Comparison of ENCODE assay signal across 8 cellular contexts in genomic region chr17:68512247-68512966, GRCh38. TPM values are rescaled to one million over a fixed set of nuclear protein-coding genes. Genes with fewer than 3 reads are reported as not detected.
DNase-seq lines count a peak whose midpoint lies in the region; ATAC-seq and TF ChIP-seq lines count a peak whose summit lies in the region.

Gene PRKAR1A (plus strand): TSS chr17:68512430. CDS start chr17:68515400, 2,970 bp downstream.

- no peaks in the 10 kb centered on the region for H3K9me3 Mint-ChIP-seq in neural crest cell

- H3K27me3 Mint-ChIP-seq in neural crest cell (ENCODE audit: low read depth), result no peaks in the 10 kb centered on the region

- intact Hi-C loops in stomach (cut with DNase I; ENCODE audit: low total_unique reads), result no loop called here

- H3K27ac ChIP-seq in SJSA1 (peak within 1 kb of the TSS; percentile 100), foreskin keratinocyte (peak within 1 kb of the TSS; percentile 91), stomach (peak within 1 kb of the TSS; percentile 99 to 100 (median 100))

- peak; percentile 91 for ATAC-seq in foreskin keratinocyte

- TF ChIP-seq CTCF in HFF-Myc (IDR thresholded peaks at IDR 0.05; ENCODE audit: low read depth, low read length, missing control alignments), result no peak
- peak; percentile 1 for TF ChIP-seq CTCF in foreskin keratinocyte (conservative IDR thresholded peaks at IDR 0.05)
- peak; percentile 15 for TF ChIP-seq CTCF in neural crest cell (conservative IDR thresholded peaks at IDR 0.05)
- no peak for TF ChIP-seq CTCF in stomach (IDR thresholded peaks at IDR 0.05)

- DNase-seq in GM04503 (ENCODE audit: low read depth), result peak; percentile 61
- DNase-seq in HFF-Myc (ENCODE audit: extremely low read depth, low read depth), result peak; percentile 90
- DNase-seq in MV-4-11 (lab: John Stamatoyannopoulos, UW), result peak; percentile 88
- peak; percentile 95 to 99 for DNase-seq in SJSA1 (ENCODE audit: low read depth in 1 of 2, low spot score in 2 of 2)
- DNase-seq in activated naive CD4-positive, alpha-beta T cell (lab: John Stamatoyannopoulos, UW), result peak; percentile 66 to 87 (median 79)
- peak; percentile 83 to 92 for DNase-seq in foreskin keratinocyte
- DNase-seq in neural crest cell (ENCODE audit: low read depth, low spot score), result peak; percentile 84
- peak; percentile 95 for DNase-seq in stomach

- H3K4me1 Mint-ChIP-seq in neural crest cell, result peaks cover 56% of the 10 kb centered on the region

- H3K9me3 ChIP-seq in SJSA1 (replicated peaks) (no peaks in the 10 kb centered on the region), stomach (no peaks in the 10 kb centered on the region)

- TF ChIP-seq POLR2A in stomach (IDR thresholded peaks at IDR 0.05), result peak in 2 of 4 donors; percentile 65 to 83

- H3K36me3 Mint-ChIP-seq in neural crest cell (ENCODE audit: low read depth), result peaks cover 10% of the 10 kb centered on the region

- no peaks in the 10 kb centered on the region for H3K27me3 ChIP-seq in SJSA1 (replicated peaks)
- H3K27me3 ChIP-seq in foreskin keratinocyte, result no peaks in the 10 kb centered on the region
- no peaks in the 10 kb centered on the region for H3K27me3 ChIP-seq in stomach

- peak within 1 kb of the TSS; percentile 99 for H3K4me3 Mint-ChIP-seq in neural crest cell

- H3K36me3 ChIP-seq in SJSA1, result peaks cover 47% of the 10 kb centered on the region
- peaks cover 11 to 23% (median 19%) of the 10 kb centered on the region in 4 donors for H3K36me3 ChIP-seq in stomach

- H3K4me3 ChIP-seq in HFF-Myc (replicated peaks; ENCODE audit: low read depth, low read length) (peak within 1 kb of the TSS; percentile 94), SJSA1 (peak within 1 kb of the TSS; percentile 99), stomach (peak within 1 kb of the TSS; percentile 59 to 98 (median 84))

- H3K4me1 ChIP-seq in SJSA1 (replicated peaks) (peaks cover 32% of the 10 kb centered on the region), foreskin keratinocyte (peaks cover 28% of the 10 kb centered on the region), stomach (peaks cover 19 to 63% (median 36%) of the 10 kb centered on the region in 4 donors)

- peak within 1 kb of the TSS; percentile 99 for H3K27ac Mint-ChIP-seq in neural crest cell (ENCODE audit: unreplicated experiment)

- TF ChIP-seq EP300 in stomach (IDR thresholded peaks at IDR 0.05), result no peak

- WGBS in stomach, 5 donors, result 0 to 1% (median 1%) methylated on average over 22 to 81 of the region's 81 CpGs

RNA-seq across cellular contexts. Expression of gene PRKAR1A, which starts in this region (rescaled TPM):
- total RNA-seq in SJSA1 (2014; rRNA removed; shearing (Covaris generic)), result 433 and 529 TPM in 2 replicates
- total RNA-seq in foreskin keratinocyte (138 and 143 TPM in 2 replicates), neural crest cell (250 and 258 TPM in 2 replicates), stomach (100 to 1,000 TPM in 3 of 5 donors, 10 to 100 TPM in 2; 22.6 to 323 (median 154) TPM)
- polyA plus RNA-seq in foreskin keratinocyte (51.5 and 53.0 TPM in 2 replicates), stomach (10 to 100 TPM; 38.9 to 89.5 (median 71.2) TPM)

Comparison
In these comparisons a context has a peak if more than half of its experiments do, and no peak if none do; other contexts are left out.
1. Peak in every context shown above with its lines: DNase-seq, ATAC-seq, H3K4me3 ChIP-seq and H3K27ac ChIP-seq.
2. CTCF ChIP-seq: peak in foreskin keratinocyte (single experiment) and neural crest cell (single experiment); none in HFF-Myc (single experiment) and stomach (0 of 7).